Comparison of ENCODE assay signal across 8 cellular contexts in the genomic region with DNA sequence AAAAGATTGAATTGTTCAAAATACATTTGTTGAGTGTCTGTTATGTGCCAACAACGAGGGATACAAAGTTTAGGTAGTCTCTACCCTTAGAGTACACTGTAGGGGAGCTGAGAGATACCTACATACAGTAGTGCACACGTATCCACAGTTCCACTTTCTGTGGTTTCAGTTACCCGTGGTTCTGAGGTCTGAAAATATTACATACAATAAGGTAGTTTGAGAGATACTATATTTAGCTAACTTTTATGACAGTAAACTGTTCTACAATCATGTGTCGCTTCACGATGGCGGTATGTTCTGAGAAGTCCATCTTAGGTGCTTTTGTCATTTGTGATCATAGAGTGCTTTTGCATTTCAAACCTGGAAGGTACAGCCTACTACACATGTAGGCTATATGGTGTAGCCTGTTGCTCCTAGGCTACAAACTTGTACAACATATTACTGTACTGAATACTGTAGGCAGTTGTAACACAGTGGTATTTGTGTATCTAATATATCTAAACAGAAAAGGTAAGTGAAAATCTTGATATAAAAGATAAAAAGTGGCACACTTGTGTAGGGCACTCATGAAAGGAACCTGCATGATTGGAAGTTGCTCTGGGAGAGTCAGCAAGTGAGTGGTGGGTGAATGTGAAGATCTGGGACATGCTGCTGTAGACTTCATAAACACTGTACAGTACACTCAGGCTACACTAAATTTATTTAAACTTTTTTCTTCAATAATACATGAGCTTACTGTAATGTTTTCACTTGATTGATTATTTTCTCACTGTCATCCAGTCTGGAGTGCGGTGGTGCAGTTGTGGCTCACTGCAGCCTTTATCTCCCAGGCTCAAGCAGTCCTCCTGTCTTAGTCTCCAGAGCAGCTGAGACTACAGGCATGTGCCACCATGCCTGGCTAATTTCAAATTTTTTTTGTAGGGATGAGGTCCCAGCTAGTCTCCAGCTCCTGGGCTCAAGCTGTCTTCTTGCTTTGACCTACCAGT. TPM values are rescaled to one million over a fixed set of nuclear protein-coding genes. Genes with fewer than 3 reads are reported as not detected.
A peak's percentile ranks its signal among the peaks of the same experiment; 100 is the strongest.
DNase-seq lines count a peak whose midpoint lies in the region; ATAC-seq and TF ChIP-seq lines count a peak whose summit lies in the region.

No MANE protein-coding gene starts in this region.

- H3K36me3 Mint-ChIP-seq in IgD-negative memory B cell, result no peaks in the 10 kb centered on the region

- intact Hi-C loops in left colon (cut with DNase I, micrococcal nuclease), result no loop called here

- H3K27me3 Mint-ChIP-seq in IgD-negative memory B cell, result no peaks in the 10 kb centered on the region

- H3K9me3 Mint-ChIP-seq in IgD-negative memory B cell, result no peaks in the 10 kb centered on the region

- H3K27ac Mint-ChIP-seq in IgD-negative memory B cell, result peak overlapping the region in 2 of 3 donors; percentile 14 to 97

- no peak overlapping the region for H3K4me3 ChIP-seq in foreskin fibroblast (ENCODE audit: low read depth in 1 of 2, low read length in 2 of 2)

- TF ChIP-seq CTCF in foreskin fibroblast (IDR thresholded peaks at IDR 0.05; ENCODE audit: low read depth, low read length), result no peak

- peak; percentile 59 for ATAC-seq in GM18517 (IDR thresholded peaks at IDR 0.05; ENCODE audit: unreplicated experiment)
- ATAC-seq in GM21576 (IDR thresholded peaks at IDR 0.05; ENCODE audit: unreplicated experiment), result peak; percentile 53
- peak; percentile 5 for ATAC-seq in left colon
- no peak for ATAC-seq in esophagus mucosa

- H3K4me3 Mint-ChIP-seq in IgD-negative memory B cell, result peak overlapping the region; percentile 0 to 100 (median 72)

- no peak for DNase-seq in left colon
- DNase-seq in KG1 (lab: John Stamatoyannopoulos, UW), result no peak
- DNase-seq in foreskin fibroblast, result no peak
- DNase-seq in Kasumi-1 (lab: John Stamatoyannopoulos, UW), result no peak

- peaks cover 56 to 71% (median 65%) of the 10 kb centered on the region in 3 donors for H3K4me1 Mint-ChIP-seq in IgD-negative memory B cell

RNA-seq across cellular contexts. Expression of a gene that starts 4.0 kb away (rescaled TPM):
- 59.0 TPM for polyA plus RNA-seq in IgD-negative memory B cell
- 10 to 100 TPM; 44.9 to 51.5 TPM for total RNA-seq in left colon
- 36.1 TPM for total RNA-seq in esophagus mucosa
